In the genomic region with DNA sequence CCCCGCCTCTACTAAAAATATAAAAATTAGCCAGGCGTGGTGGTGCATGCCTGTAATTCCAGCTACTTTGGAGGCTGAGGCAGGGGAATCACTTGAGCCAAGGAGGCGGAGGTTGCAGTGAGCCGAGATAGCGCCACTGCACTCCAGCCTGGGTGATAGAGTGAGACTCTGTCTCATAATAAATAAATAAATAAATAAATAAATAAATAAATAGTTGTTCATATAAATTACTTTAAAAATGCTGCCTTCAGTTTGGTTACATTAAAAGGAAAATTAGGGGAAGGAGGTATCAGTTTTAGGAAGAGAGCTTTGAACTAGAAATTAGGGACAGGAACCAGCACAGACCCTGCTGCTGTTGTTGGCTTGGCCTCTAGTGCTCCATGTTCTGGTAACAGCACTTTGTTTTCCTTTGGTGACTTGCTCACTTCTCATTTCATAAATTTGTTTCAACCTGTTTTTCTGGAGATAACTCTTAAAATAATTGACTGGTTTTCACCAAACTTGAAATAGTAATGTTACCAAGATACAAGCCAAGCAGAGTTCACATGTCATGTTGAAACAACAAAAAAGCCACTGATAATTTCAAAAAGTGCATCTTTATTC, we compare ENCODE assay signal across 16 cellular contexts. TPM values are rescaled to one million over a fixed set of nuclear protein-coding genes. Genes with fewer than 3 reads are reported as not detected.
"Had no signal": no experiment of that assay in that cellular context is flagged by ENCODE, and none has a peak within 500 bp of the region (broad histone marks: within the 10 kb centered on the region; RNA-seq: fewer than 3 reads in every experiment).

No MANE protein-coding gene starts in this region.

- H3K4me1 ChIP-seq: breast epithelium, spleen had no signal

- H3K4me3 ChIP-seq: breast epithelium, esophagus muscularis mucosa, heart left ventricle, spleen had no signal

- ATAC-seq: activated CD4-positive, alpha-beta T cell treated with anti-CD3 and anti-CD28 coated beads for 36 hours; activated T-cell treated with anti-CD3 and anti-CD28 coated beads, Interleukin-2, amount 50 U/mL, for 72 hours; left lobe of liver; stimulated activated naive B cell treated with anti-CD40 and anti-IgM and Interleukin-4, amounts not matched to agents 10 μg/mL and 1 μg/mL and 100 μg/mL, for 72 hours had no signal

- H3K9me3 ChIP-seq: breast epithelium, esophagus muscularis mucosa, heart left ventricle, spleen had no signal

- H3K36me3 ChIP-seq: breast epithelium, esophagus muscularis mucosa, heart left ventricle, spleen had no signal

- DNase-seq: activated CD4-positive, alpha-beta memory T cell treated with anti-CD3 and anti-CD28 coated beads, Interleukin-2, amount 10 ng/mL, durations not matched to agents 7 days and 5 days; activated CD4-positive, alpha-beta T cell treated with anti-CD3 and anti-CD28 coated beads for 36 hours; activated gamma-delta T cell treated with Interleukin-2 at 50 U/mL for 16 hours; activated naive CD8-positive, alpha-beta T cell treated with anti-CD3 and anti-CD28 coated beads for 36 hours; activated T-cell treated with anti-CD3 and anti-CD28 coated beads, Interleukin-2, amount 50 U/mL, for 72 hours; foreskin melanocyte; spleen; stimulated activated CD4-positive, alpha-beta T cell treated with anti-CD3 and anti-CD28 coated beads, Interleukin-1b, Interleukin-23, amount 100 ng/mL, for 48 hours; stimulated activated naive B cell treated with anti-CD40 and anti-IgM and Interleukin-4, amounts not matched to agents 10 μg/mL and 1 μg/mL and 100 μg/mL, for 72 hours; substantia nigra; T-helper 9 cell had no signal

- H3K27ac ChIP-seq: breast epithelium, esophagus muscularis mucosa, spleen, VCaP had no signal

- H3K27me3 ChIP-seq: breast epithelium, esophagus muscularis mucosa, heart left ventricle, spleen had no signal

RNA-seq across cellular contexts. Expression of gene PTPRB, which starts 22.9 kb away (rescaled TPM):
- total RNA-seq: activated CD4-positive, alpha-beta memory T cell treated with anti-CD3 and anti-CD28 coated beads, Interleukin-2, amount 10 ng/mL, durations not matched to agents 7 days and 5 days; activated CD4-positive, alpha-beta T cell treated with anti-CD3 and anti-CD28 coated beads for 36 hours; activated naive CD8-positive, alpha-beta T cell treated with anti-CD3 and anti-CD28 coated beads for 36 hours; activated T-cell treated with anti-CD3 and anti-CD28 coated beads, Interleukin-2, amount 50 U/mL, for 72 hours had no signal
